In the genomic region with DNA sequence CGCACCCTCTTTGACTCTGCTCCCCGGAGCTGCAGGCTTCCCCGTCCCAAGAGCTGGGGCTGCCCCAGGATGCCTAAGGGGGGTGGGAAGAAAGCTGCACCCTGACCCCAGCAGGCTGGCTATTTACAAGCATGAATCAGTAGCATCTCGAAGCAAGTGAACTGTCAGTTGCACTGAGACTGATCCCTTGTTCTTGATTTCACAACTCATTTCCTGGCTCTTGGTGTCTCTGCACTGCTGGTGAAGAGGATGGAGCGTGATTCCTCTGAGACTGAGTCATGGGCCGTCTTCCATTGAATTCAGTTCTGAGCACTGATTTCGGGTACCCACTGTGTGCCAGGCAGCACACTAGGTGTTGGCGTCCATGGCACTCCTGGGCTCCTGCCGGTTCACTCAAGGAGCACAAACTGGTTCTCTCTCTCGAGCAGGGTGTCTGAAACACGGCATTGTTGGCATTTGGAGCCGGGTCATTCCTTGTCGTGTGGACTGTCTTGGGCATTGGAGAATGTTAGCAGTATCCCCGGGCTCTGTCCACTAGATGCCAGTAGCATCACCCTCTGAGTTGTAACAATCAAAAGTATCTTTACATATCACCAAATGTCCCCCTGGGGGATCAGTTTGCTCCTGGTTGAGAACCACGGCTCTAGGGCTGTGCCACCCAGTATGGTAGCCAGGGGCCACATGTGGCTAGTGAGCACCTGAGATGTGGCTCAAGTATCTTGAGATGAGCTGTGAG, we compare ENCODE assay signal across 11 cellular contexts.
DNase-seq lines count a peak whose midpoint lies in the region; ATAC-seq and TF ChIP-seq lines count a peak whose summit lies in the region.
"Had no signal": no experiment of that assay in that cellular context is flagged by ENCODE, and none has a peak within 500 bp of the region (broad histone marks: within the 10 kb centered on the region; RNA-seq: fewer than 3 reads in every experiment).

No MANE protein-coding gene starts in this region.

- H3K9ac ChIP-seq in mesenchymal stem cell (ENCODE audit: low read length), result peak overlapping the region; percentile 18

- peaks cover 11% of the 10 kb centered on the region for H3K79me1 ChIP-seq in mesenchymal stem cell (replicated peaks; ENCODE audit: low read length, poor library complexity, severe bottlenecking)

- peak overlapping the region; percentile 39 for H2BK15ac ChIP-seq in mesenchymal stem cell (ENCODE audit: low read depth, poor library complexity, severe bottlenecking)

- H3K27ac ChIP-seq in brain microvascular endothelial cell (peak overlapping the region; percentile 21), mesenchymal stem cell (ENCODE audit: low read length, poor library complexity, severe bottlenecking) (no peak overlapping the region)

- no peak for ATAC-seq in GM21737 (IDR thresholded peaks at IDR 0.05; ENCODE audit: unreplicated experiment)
- ATAC-seq in GM18520 (IDR thresholded peaks at IDR 0.05; ENCODE audit: unreplicated experiment), result no peak

- TF ChIP-seq CTCF in AG10803 (conservative IDR thresholded peaks at IDR 0.05; ENCODE audit: low read length) (no peak), brain microvascular endothelial cell (IDR thresholded peaks at IDR 0.05; ENCODE audit: low read depth, low read length, missing control alignments) (peak; percentile 39)

- no peaks in the 10 kb centered on the region for H3K27me3 ChIP-seq in brain microvascular endothelial cell (replicated peaks)
- H3K27me3 ChIP-seq in mesenchymal stem cell (ENCODE audit: control insufficient read depth in 1 of 2, insufficient read depth in 1 of 2, low read length in 2 of 2), result no peaks in the 10 kb centered on the region
- H3K27me3 ChIP-seq: cardiac muscle cell had no signal

- peak overlapping the region; percentile 46 for H4K8ac ChIP-seq in mesenchymal stem cell (ENCODE audit: low read length)

- H2AK5ac ChIP-seq in mesenchymal stem cell (ENCODE audit: low read length, severe bottlenecking), result no peak overlapping the region

- H3K23ac ChIP-seq in mesenchymal stem cell (ENCODE audit: low read length in 2 of 2), result no peak overlapping the region

- H3K4me2 ChIP-seq in mesenchymal stem cell (ENCODE audit: low read length, poor library complexity, severe bottlenecking), result no peak overlapping the region

- in situ Hi-C loops in brain microvascular endothelial cell (cut with HindIII; ENCODE audit: low pct_ligation_motif_present, low sequenced_read_pairs), result no loop called here

- H2BK12ac ChIP-seq in mesenchymal stem cell (ENCODE audit: low read length in 2 of 2), result peak overlapping the region; percentile 14 to 68

- H3K36me3 ChIP-seq in brain microvascular endothelial cell (replicated peaks) (no peaks in the 10 kb centered on the region), mesenchymal stem cell (ENCODE audit: control insufficient read depth in 1 of 2, insufficient read depth in 2 of 2, low read depth in 1 of 2, low read length in 2 of 2) (peaks cover 3 to 33% of the 10 kb centered on the region in 2 experiments)
- H3K36me3 ChIP-seq: cardiac muscle cell had no signal

- 62% methylated on average over 15 of the region's 15 CpGs for WGBS in mesenchymal stem cell

- H3K14ac ChIP-seq in mesenchymal stem cell (ENCODE audit: low read length in 2 of 2), result no peak overlapping the region

- no peak overlapping the region for H2BK5ac ChIP-seq in mesenchymal stem cell (ENCODE audit: low read depth, low read length, poor library complexity, severe bottlenecking)

- peaks cover 6% of the 10 kb centered on the region for H3K9me3 ChIP-seq in mesenchymal stem cell (ENCODE audit: control insufficient read depth, low read length)

- H3K4me3 ChIP-seq in AG10803 (ENCODE audit: low read length), result no peak overlapping the region
- no peak overlapping the region for H3K4me3 ChIP-seq in brain microvascular endothelial cell (ENCODE audit: low read depth, low read length)
- H3K4me3 ChIP-seq in mesenchymal stem cell (ENCODE audit: insufficient read depth in 1 of 2, low read depth in 1 of 2, low read length in 2 of 2), result no peak overlapping the region
- H3K4me3 ChIP-seq: cardiac muscle cell had no signal

- H3K4me1 ChIP-seq in mesenchymal stem cell (ENCODE audit: control insufficient read depth, insufficient read depth, low read depth, low read length), result peaks cover 15% of the 10 kb centered on the region

- peak overlapping the region; percentile 23 for H4K91ac ChIP-seq in mesenchymal stem cell (ENCODE audit: low read length)

- H2BK120ac ChIP-seq in mesenchymal stem cell (ENCODE audit: low read depth, low read length), result peak overlapping the region; percentile 1

- peak overlapping the region; percentile 19 to 39 for H3K4ac ChIP-seq in mesenchymal stem cell (ENCODE audit: low read depth in 1 of 2, low read length in 2 of 2)

- DNase-seq in AG10803 (ENCODE audit: low read depth) (peak; percentile 83), LHCN-M2 (ENCODE audit: low read depth) (peak; percentile 64), brain microvascular endothelial cell (peak; percentile 71), mesenchymal stem cell (peak; percentile 93), NCI-H345 treated with DMSO at 0.1 percent for 48 hours (lab: John Stamatoyannopoulos, UW; ENCODE audit: unreplicated experiment) (no peak), activated gamma-delta T cell (lab: John Stamatoyannopoulos, UW) (no peak)
- DNase-seq: H7, NCI-H1092 treated with DMSO at 0.1 percent for 48 hours had no signal

- no peak overlapping the region for H2AFZ ChIP-seq in mesenchymal stem cell (ENCODE audit: low read depth, low read length)

- peak overlapping the region; percentile 68 to 76 for H3K18ac ChIP-seq in mesenchymal stem cell (ENCODE audit: low read depth in 1 of 2, low read length in 2 of 2)

Comparison
In these comparisons a context has a peak if more than half of its experiments do, and no peak if none do; other contexts are left out.
1. DNase-seq: peak in AG10803 (single experiment), LHCN-M2 (single experiment), brain microvascular endothelial cell (single experiment) and mesenchymal stem cell (single experiment); none in NCI-H345 treated with DMSO at 0.1 percent for 48 hours (single experiment) and activated gamma-delta T cell (single experiment).